22 cellular contexts compared by ENCODE assay signal in the genomic region with DNA sequence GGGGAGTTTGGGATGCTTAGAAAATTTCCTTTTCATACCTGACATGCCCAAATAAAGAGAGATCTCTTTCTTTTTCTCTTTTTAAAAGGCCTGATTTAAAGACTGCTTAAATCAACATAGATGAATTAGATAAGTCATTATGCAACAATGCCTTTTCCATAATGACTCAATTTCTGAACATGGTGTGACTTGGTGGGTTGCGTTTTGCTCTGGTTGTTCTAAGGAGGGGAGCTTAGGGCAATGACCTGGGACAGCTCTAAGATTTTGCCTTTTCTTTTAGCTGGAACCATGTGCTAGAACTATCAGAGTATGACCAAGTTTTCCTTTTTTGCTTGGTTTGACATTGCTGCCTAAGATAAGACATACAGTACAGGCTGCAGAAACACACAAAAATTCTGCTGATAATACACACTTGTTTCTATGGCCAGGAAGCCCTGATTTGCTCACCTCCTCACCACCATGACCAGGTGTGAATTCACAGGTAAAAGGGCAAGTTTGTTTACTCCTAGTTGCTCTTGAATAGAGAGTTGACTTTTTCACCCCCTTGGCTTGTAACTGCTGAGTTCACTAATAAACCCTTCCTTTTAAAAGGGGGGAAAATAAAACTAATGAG. TPM values are rescaled to one million over a fixed set of nuclear protein-coding genes. Genes with fewer than 3 reads are reported as not detected.
A peak's percentile ranks its signal among the peaks of the same experiment; 100 is the strongest.
DNase-seq lines count a peak whose midpoint lies in the region; ATAC-seq and TF ChIP-seq lines count a peak whose summit lies in the region.
"Had no signal": no experiment of that assay in that cellular context is flagged by ENCODE, and none has a peak within 500 bp of the region (broad histone marks: within the 10 kb centered on the region; RNA-seq: fewer than 3 reads in every experiment).

No MANE protein-coding gene starts in this region.

- H3K27me3 ChIP-seq in WERI-Rb-1 (ENCODE audit: insufficient read depth, low read depth, severe bottlenecking): peaks cover 72% of the 10 kb centered on the region

- peaks cover 49% of the 10 kb centered on the region for H3K4me1 Mint-ChIP-seq in activated T-helper 17 cell treated with anti-CD3 and anti-CD28 coated beads, Interleukin-2, amount 50 U/mL, for 72 hours
- peaks cover 61 to 75% of the 10 kb centered on the region in 2 donors for H3K4me1 Mint-ChIP-seq in immature natural killer cell

- no peak for TF ChIP-seq CTCF in GM10266 (IDR thresholded peaks at IDR 0.05; ENCODE audit: control insufficient read depth, insufficient read depth, low read depth, missing control alignments)
- no peak for TF ChIP-seq CTCF in WERI-Rb-1 (IDR thresholded peaks at IDR 0.05; ENCODE audit: low read depth, low read length)

- peak overlapping the region; percentile 91 for H3K4me3 Mint-ChIP-seq in activated T-helper 17 cell treated with anti-CD3 and anti-CD28 coated beads, Interleukin-2, amount 50 U/mL, for 72 hours
- H3K4me3 Mint-ChIP-seq in immature natural killer cell: peak overlapping the region; percentile 1 to 65 (median 54)
- H3K4me3 Mint-ChIP-seq: nephron progenitor cell had no signal

- no peaks in the 10 kb centered on the region for H3K9me3 Mint-ChIP-seq in activated T-helper 17 cell treated with anti-CD3 and anti-CD28 coated beads, Interleukin-2, amount 50 U/mL, for 72 hours
- H3K9me3 Mint-ChIP-seq in immature natural killer cell: peaks cover 0 to 2% (median 0%) of the 10 kb centered on the region in 6 donors

- peak; percentile 55 to 65 for ATAC-seq in activated CD4-positive, CD25-positive, alpha-beta regulatory T cell treated with anti-CD3 and anti-CD28 coated beads, Interleukin-2, amount 50 U/mL, for 24 hours
- ATAC-seq in activated T-helper 17 cell treated with anti-CD3 and anti-CD28 coated beads, Interleukin-2, amount 50 U/mL, for 72 hours (replicated peaks): peak; percentile 65

- no peaks in the 10 kb centered on the region for H3K36me3 Mint-ChIP-seq in activated T-helper 17 cell treated with anti-CD3 and anti-CD28 coated beads, Interleukin-2, amount 50 U/mL, for 72 hours (ENCODE audit: low read depth)
- no peaks in the 10 kb centered on the region for H3K36me3 Mint-ChIP-seq in immature natural killer cell

- no peaks in the 10 kb centered on the region for H3K9me3 ChIP-seq in WERI-Rb-1 (ENCODE audit: severe bottlenecking)

- H3K4me3 ChIP-seq in WERI-Rb-1 (ENCODE audit: low read depth, low read length): no peak overlapping the region
- H3K4me3 ChIP-seq: skin epidermis had no signal

- H3K27ac ChIP-seq in WERI-Rb-1: no peak overlapping the region
- H3K27ac ChIP-seq: skin epidermis had no signal

- no peaks in the 10 kb centered on the region for H3K36me3 ChIP-seq in WERI-Rb-1

- DNase-seq in activated CD4-positive, CD25-positive, alpha-beta regulatory T cell (lab: John Stamatoyannopoulos, UW): no peak
- DNase-seq in EH (ENCODE audit: low read depth) (peak; percentile 32), immature natural killer cell (peak; percentile 50 to 63 (median 61)), GM10266 (ENCODE audit: extremely low spot score) (no peak), WERI-Rb-1 (no peak), hippocampal formation (lab: John Stamatoyannopoulos, UW) (no peak)
- DNase-seq: erythroblast; foreskin melanocyte; GF-D8; kidney glomerular epithelial cell; mesendoderm; NCI-H2107; NCI-H510A treated with DMSO at 0.1 percent for 48 hours; nephron progenitor cell; stimulated activated CD4-positive, alpha-beta T cell treated with anti-CD3 and anti-CD28 coated beads, Interleukin-4, amount 100 ng/mL, for 24 hours; substantia nigra had no signal

- H3K27ac Mint-ChIP-seq in activated T-helper 17 cell treated with anti-CD3 and anti-CD28 coated beads, Interleukin-2, amount 50 U/mL, for 72 hours: peak overlapping the region; percentile 48
- H3K27ac Mint-ChIP-seq in immature natural killer cell: peak overlapping the region; percentile 19 to 85 (median 65)
- H3K27ac Mint-ChIP-seq: nephron progenitor cell, progenitor cell of endocrine pancreas had no signal

- no peaks in the 10 kb centered on the region for H3K27me3 Mint-ChIP-seq in activated T-helper 17 cell treated with anti-CD3 and anti-CD28 coated beads, Interleukin-2, amount 50 U/mL, for 72 hours
- peaks cover 3 to 11% (median 10%) of the 10 kb centered on the region in 3 donors for H3K27me3 Mint-ChIP-seq in immature natural killer cell (ENCODE audit: low read depth in 3 of 3)

RNA-seq across cellular contexts. Expression of a gene that starts 58.1 kb away (rescaled TPM):
- under 1 TPM; 0.24 to 0.79 TPM for total RNA-seq in activated T-helper 17 cell treated with anti-CD3 and anti-CD28 coated beads, Interleukin-2, amount 50 U/mL, for 72 hours
- polyA plus RNA-seq in immature natural killer cell: 1 to 10 TPM in 1 of 3 donors, under 1 TPM in 1, not detected in 1; 0.48 to 1.8 TPM
- total RNA-seq: H1, progenitor cell of endocrine pancreas had no signal
- polyA plus RNA-seq: BJ, H1 had no signal

Comparison
In these comparisons a context has a peak if more than half of its experiments do, and no peak if none do; other contexts are left out.
1. DNase-seq: peak in EH (single experiment) and immature natural killer cell (3 of 3); none in activated CD4-positive, CD25-positive, alpha-beta regulatory T cell (0 of 4), GM10266 (single experiment), WERI-Rb-1 (single experiment) and hippocampal formation (0 of 2).